8 cellular contexts compared by ENCODE assay signal in genomic region chr5:134647750-134648424, GRCh38. TPM values are rescaled to one million over a fixed set of nuclear protein-coding genes. Genes with fewer than 3 reads are reported as not detected.
DNase-seq lines count a peak whose midpoint lies in the region; ATAC-seq, FAIRE-seq and TF ChIP-seq lines count a peak whose summit lies in the region.

No MANE protein-coding gene starts in this region.

- intact Hi-C loops in HepG2 (cut with micrococcal nuclease; ENCODE audit: unreplicated experiment), result loop anchor here (1.0 kb wide), 2 partner anchors 10 to 16 kb away; partner anchors contain the start of gene SAR1B

- peaks cover 17% of the 10 kb centered on the region for H3K4me1 ChIP-seq in SJSA1 (replicated peaks)
- H3K4me1 ChIP-seq in HepG2 (ENCODE audit: insufficient read depth, low read length), result peaks cover 67% of the 10 kb centered on the region

- WGBS in HepG2 (ENCODE audit: low lambda C conversion rate), result 15% methylated on average over 15 of the region's 15 CpGs

- H3K9me3 ChIP-seq in SJSA1 (replicated peaks) (no peaks in the 10 kb centered on the region), HepG2 (ENCODE audit: low read length) (no peaks in the 10 kb centered on the region)

- H3K9ac ChIP-seq in HepG2 (ENCODE audit: insufficient read depth, low read depth, low read length), result peak overlapping the region; percentile 99

- DNase-seq in AG09309 (ENCODE audit: low read depth) (peak; percentile 37), SJSA1 (ENCODE audit: low read depth in 1 of 2, low spot score in 2 of 2) (no peak), chondrocyte (ENCODE audit: low spot score) (no peak), HepG2 (ENCODE audit: low spot score) (peak; percentile 21), D721Med (ENCODE audit: insufficient read length, low spot score) (no peak)
- peak; percentile 12 to 19 for DNase-seq in stimulated activated CD8-positive, alpha-beta memory T cell treated with anti-CD3 and anti-CD28 coated beads, Interleukin-7, amount 100 ng/mL, for 4 hours (ENCODE audit: low read depth in 2 of 2)

- no peak for TF ChIP-seq RAD21 in HepG2 (CRISPR knock-in tag; IDR thresholded peaks at IDR 0.05)

- H3K36me3 ChIP-seq in SJSA1 (peaks cover 17% of the 10 kb centered on the region), HepG2 (replicated peaks in 1 of 2; ENCODE audit: control insufficient read depth in 1 of 2, insufficient read depth in 2 of 2, low read length in 2 of 2) (no peaks in the 10 kb centered on the region)

- ATAC-seq in GM18909 (IDR thresholded peaks at IDR 0.05; ENCODE audit: poor library complexity, unreplicated experiment) (peak; percentile 36), HG03135 (IDR thresholded peaks at IDR 0.05; ENCODE audit: unreplicated experiment) (peak; percentile 29), HepG2 (no peak)

- H3K4me1 Mint-ChIP-seq in chondrocyte (ENCODE audit: low read depth), result peaks cover 31% of the 10 kb centered on the region

- no peaks in the 10 kb centered on the region for H3K27me3 ChIP-seq in SJSA1 (replicated peaks)
- no peaks in the 10 kb centered on the region for H3K27me3 ChIP-seq in HepG2 (ENCODE audit: control insufficient read depth in 1 of 2, insufficient read depth in 2 of 2, low read length in 2 of 2)

- H3K4me3 ChIP-seq in AG09309 (ENCODE audit: control insufficient read depth, low read depth, low read length), result peak overlapping the region; percentile 100
- peak overlapping the region; percentile 82 for H3K4me3 ChIP-seq in SJSA1
- peak overlapping the region; percentile 79 to 97 (median 97); a peak in 5 of 6 replicates for H3K4me3 ChIP-seq in HepG2 (replicated peaks in 1 of 3; ENCODE audit: insufficient read depth in 1 of 3, low read depth in 2 of 3, low read length in 3 of 3)

- H3K79me2 ChIP-seq in HepG2 (ENCODE audit: insufficient read depth, low read length), result peaks cover 41% of the 10 kb centered on the region

- no peak overlapping the region for H2AFZ ChIP-seq in HepG2 (ENCODE audit: low read length)

- H3K27ac Mint-ChIP-seq in chondrocyte (ENCODE audit: unreplicated experiment), result peak overlapping the region; percentile 99

- no peaks in the 10 kb centered on the region for H3K9me3 Mint-ChIP-seq in chondrocyte (ENCODE audit: low read depth)

- no peak for TF ChIP-seq POLR2A in HepG2 (IDR thresholded peaks at IDR 0.05; ENCODE audit: insufficient read depth in 1 of 2, low read depth in 2 of 2, low read length in 2 of 2)

- FAIRE-seq in HepG2 (lab: Jason Lieb, UNC) (no peak), D721Med (lab: Jason Lieb, UNC) (no peak)

- no peak for TF ChIP-seq EP300 in HepG2 (IDR thresholded peaks at IDR 0.05; ENCODE audit: low read depth in 2 of 2, low read length in 2 of 2)
- TF ChIP-seq EP300 in HepG2 (CRISPR knock-in tag; IDR thresholded peaks at IDR 0.05; ENCODE audit: borderline replicate concordance), result no peak

- H4K20me1 ChIP-seq in HepG2 (ENCODE audit: insufficient read depth, low read length), result peaks cover 3% of the 10 kb centered on the region; the same call in 1 of the 2 replicates

- BruUV-seq in HepG2 (replicated peaks; lab: Mats Ljungman, UMichigan), result TSS peak; percentile 99

- H3K4me3 Mint-ChIP-seq in chondrocyte (ENCODE audit: unreplicated experiment), result peak overlapping the region; percentile 90

- TF ChIP-seq CTCF in AG09309 (IDR thresholded peaks at IDR 0.05; ENCODE audit: control insufficient read depth, insufficient read depth, low read depth, low read length, missing control alignments), result no peak
- no peak for TF ChIP-seq CTCF in chondrocyte (IDR thresholded peaks at IDR 0.05)
- TF ChIP-seq CTCF in HepG2 (CRISPR knock-in tag; IDR thresholded peaks at IDR 0.05), result no peak
- TF ChIP-seq CTCF in D721Med (IDR thresholded peaks at IDR 0.05; ENCODE audit: insufficient read depth, missing control alignments), result no peak

- H3K27me3 Mint-ChIP-seq in chondrocyte (ENCODE audit: low read depth), result no peaks in the 10 kb centered on the region

- peaks cover 4% of the 10 kb centered on the region for H3K36me3 Mint-ChIP-seq in chondrocyte (ENCODE audit: low read depth)

- H3K4me2 ChIP-seq in HepG2 (ENCODE audit: low read depth, low read length), result peak overlapping the region; percentile 93

- in situ Hi-C loops in HepG2 (cut with HindIII; ENCODE audit: extremely low pct_ligation_motif_present, low pct_unique_long_range_greater_than_20kb), result no loop called here

- POLR2A ChIA-PET in HepG2 (lab: Yijun Ruan, JAX), result interaction anchor here (0.7 to 2.3 kb wide), 9 partner anchors 9 to 276 kb away, joined by 3 to 47 read pairs (median 5); partner anchors contain the start of genes SAR1B and UBE2B

- CTCF ChIA-PET in HepG2 (lab: Yijun Ruan, JAX; ENCODE audit: low intra/inter-chr PET ratio, low total read pairs), result interaction anchor here (1.3 kb wide), 1 partner anchor 16 kb away, joined by 3 read pairs; no protein-coding TSS in a partner anchor

- peak overlapping the region; percentile 90 for H3K27ac ChIP-seq in SJSA1
- peak overlapping the region; percentile 99 for H3K27ac ChIP-seq in HepG2 (ENCODE audit: extremely low read length, insufficient read depth, low read length)

TF ChIP-seq in HepG2, 621 proteins besides CTCF, POLR2A, EP300 and RAD21 (continues in another document):
- no peak for TF ChIP-seq U2AF1 (optimal IDR thresholded peaks at IDR 0.05; ENCODE audit: low read depth, low read length)
- TF ChIP-seq ZNF441 (CRISPR knock-in tag; IDR thresholded peaks at IDR 0.05; ENCODE audit: borderline replicate concordance), result no peak
- TF ChIP-seq THYN1 (CRISPR knock-in tag; IDR thresholded peaks at IDR 0.05; ENCODE audit: borderline replicate concordance, low read depth), result peak; percentile 48; the same call in 1 of the 2 replicates
- no peak for TF ChIP-seq TEAD2 (CRISPR knock-in tag; IDR thresholded peaks at IDR 0.05)
- no peak for TF ChIP-seq THAP11 (CRISPR knock-in tag; IDR thresholded peaks at IDR 0.05)
- peak; percentile 27; the same call in 1 of the 2 replicates for TF ChIP-seq CEBPG (CRISPR knock-in tag; IDR thresholded peaks at IDR 0.05)
- no peak for TF ChIP-seq YY1 (IDR thresholded peaks at IDR 0.05; ENCODE audit: insufficient read depth, insufficient replicate concordance, low read depth, low read length)
- TF ChIP-seq ZNF253 (CRISPR knock-in tag; IDR thresholded peaks at IDR 0.05; ENCODE audit: borderline replicate concordance), result no peak
- TF ChIP-seq ZNF879 (CRISPR knock-in tag; IDR thresholded peaks at IDR 0.05), result no peak; the same call in 1 of the 2 replicates
- TF ChIP-seq PCBP2 (optimal IDR thresholded peaks at IDR 0.05; ENCODE audit: low read depth, low read length, poor library complexity, severe bottlenecking), result no peak

RNA-seq across cellular contexts. Expression of gene SEC24A, which starts 0.7 kb away (rescaled TPM):
- total RNA-seq in SJSA1 (2014; rRNA removed; shearing (Covaris generic)), result 20.8 and 30.4 TPM in 2 replicates
- total RNA-seq in chondrocyte (48.1 to 50.7 TPM (median 48.2 TPM) in 3 replicates), HepG2 (2016; rRNA removed; fragmentation: Illumina TruSeq; extraction: Trizol) (30.5 and 56.6 TPM in 2 replicates)
- 8.6 and 10.2 TPM in 2 replicates for total RNA-seq in HepG2 (2016; cell fraction: cytosol; rRNA removed; fragmentation: Illumina TruSeq; extraction: Trizol; ENCODE audit: low read depth)
- total RNA-seq in HepG2 (2016; cell fraction: insoluble cytoplasmic fraction; rRNA removed; fragmentation: Illumina TruSeq; extraction: Trizol), result 28.5 and 53.5 TPM in 2 replicates
- 15.9 and 16.9 TPM in 2 replicates for total RNA-seq in HepG2 (2016; cell fraction: membrane; rRNA removed; fragmentation: Illumina TruSeq; extraction: Trizol)
- 30.3 and 31.4 TPM in 2 replicates for total RNA-seq in HepG2 (2016; cell fraction: nucleus; rRNA removed; fragmentation: Illumina TruSeq; extraction: Trizol)
- 39.6 and 56.8 TPM in 2 replicates for polyA plus RNA-seq in HepG2 (2011; rRNA removed)
- 32.2 and 37.4 TPM in 2 replicates for polyA plus RNA-seq in HepG2 (2011; cell fraction: cytosol; rRNA removed)
- 22.5 and 25.0 TPM in 2 replicates for polyA plus RNA-seq in HepG2 (2011; cell fraction: nucleus; rRNA removed)
- 21.7 and 26.9 TPM in 2 replicates for polyA plus RNA-seq in HepG2 (2012)
- polyA plus RNA-seq in HepG2 (2016; cell fraction: cytosol; fragmentation: Illumina TruSeq; extraction: Trizol; ENCODE audit: low read depth), result 1.3 and 1.4 TPM in 2 replicates
- polyA plus RNA-seq in HepG2 (2016; cell fraction: insoluble cytoplasmic fraction; fragmentation: Illumina TruSeq; extraction: Trizol; ENCODE audit: low read depth), result 44.8 and 45.8 TPM in 2 replicates
- 4.6 and 6.1 TPM in 2 replicates for polyA plus RNA-seq in HepG2 (2016; cell fraction: membrane; fragmentation: Illumina TruSeq; extraction: Trizol; ENCODE audit: low read depth)
- polyA plus RNA-seq in HepG2 (2016; cell fraction: nucleus; fragmentation: Illumina TruSeq; extraction: Trizol; ENCODE audit: insufficient read depth, low read depth), result 26.6 and 29.0 TPM in 2 replicates
- 36.1 and 80.0 TPM in 2 replicates for polyA minus RNA-seq in HepG2 (2011; rRNA and poly(A)+ RNA removed; ENCODE audit: low replicate concordance)
- polyA minus RNA-seq in HepG2 (2011; cell fraction: cytosol; rRNA and poly(A)+ RNA removed), result 51.2 and 62.4 TPM in 2 replicates
- 61.9 and 65.6 TPM in 2 replicates for polyA minus RNA-seq in HepG2 (2011; cell fraction: nucleus; rRNA and poly(A)+ RNA removed)

RNA-seq across cellular contexts. Expression of gene SAR1B, which starts 15.3 kb away (rescaled TPM):
- total RNA-seq in SJSA1 (2014; rRNA removed; shearing (Covaris generic)), result 115 and 121 TPM in 2 replicates
- total RNA-seq in chondrocyte, result 76.8 to 95.5 TPM (median 77.1 TPM) in 3 replicates
- 73.0 and 99.7 TPM in 2 replicates for total RNA-seq in HepG2 (2016; rRNA removed; fragmentation: Illumina TruSeq; extraction: Trizol)
- total RNA-seq in HepG2 (2016; cell fraction: cytosol; rRNA removed; fragmentation: Illumina TruSeq; extraction: Trizol; ENCODE audit: low read depth), result 19.0 and 26.0 TPM in 2 replicates
- 71.3 and 99.4 TPM in 2 replicates for total RNA-seq in HepG2 (2016; cell fraction: insoluble cytoplasmic fraction; rRNA removed; fragmentation: Illumina TruSeq; extraction: Trizol)
- 25.2 and 29.6 TPM in 2 replicates for total RNA-seq in HepG2 (2016; cell fraction: membrane; rRNA removed; fragmentation: Illumina TruSeq; extraction: Trizol)
- 76.4 and 91.6 TPM in 2 replicates for total RNA-seq in HepG2 (2016; cell fraction: nucleus; rRNA removed; fragmentation: Illumina TruSeq; extraction: Trizol)
- 33.2 and 43.0 TPM in 2 replicates for polyA plus RNA-seq in HepG2 (2011; rRNA removed)
- 14.1 and 24.4 TPM in 2 replicates for polyA plus RNA-seq in HepG2 (2011; cell fraction: cytosol; rRNA removed)
- polyA plus RNA-seq in HepG2 (2011; cell fraction: nucleus; rRNA removed), result 12.1 and 18.4 TPM in 2 replicates
- 46.5 and 59.9 TPM in 2 replicates for polyA plus RNA-seq in HepG2 (2012)
- polyA plus RNA-seq in HepG2 (2016; cell fraction: cytosol; fragmentation: Illumina TruSeq; extraction: Trizol; ENCODE audit: low read depth), result 11.2 and 12.4 TPM in 2 replicates
- polyA plus RNA-seq in HepG2 (2016; cell fraction: insoluble cytoplasmic fraction; fragmentation: Illumina TruSeq; extraction: Trizol; ENCODE audit: low read depth), result 43.4 and 51.8 TPM in 2 replicates
- polyA plus RNA-seq in HepG2 (2016; cell fraction: membrane; fragmentation: Illumina TruSeq; extraction: Trizol; ENCODE audit: low read depth), result 11.1 and 11.7 TPM in 2 replicates
- polyA plus RNA-seq in HepG2 (2016; cell fraction: nucleus; fragmentation: Illumina TruSeq; extraction: Trizol; ENCODE audit: insufficient read depth, low read depth), result 92.7 and 95.6 TPM in 2 replicates
- polyA minus RNA-seq in HepG2 (2011; rRNA and poly(A)+ RNA removed; ENCODE audit: low replicate concordance), result 25.6 and 32.4 TPM in 2 replicates
- 42.9 and 70.5 TPM in 2 replicates for polyA minus RNA-seq in HepG2 (2011; cell fraction: cytosol; rRNA and poly(A)+ RNA removed)
- 27.7 and 36.6 TPM in 2 replicates for polyA minus RNA-seq in HepG2 (2011; cell fraction: nucleus; rRNA and poly(A)+ RNA removed)

Comparison
In these comparisons a context has a peak if more than half of its experiments do, and no peak if none do; other contexts are left out.
1. DNase-seq: peak in AG09309 (single experiment), HepG2 (single experiment) and stimulated activated CD8-positive, alpha-beta memory T cell treated with anti-CD3 and anti-CD28 coated beads, Interleukin-7, amount 100 ng/mL, for 4 hours (2 of 2); none in SJSA1 (0 of 2), chondrocyte (single experiment) and D721Med (single experiment).
2. Peak in every context shown above with its lines, with median percentiles within 50 percentile points of each other: H3K4me3 ChIP-seq.